In the genomic region with DNA sequence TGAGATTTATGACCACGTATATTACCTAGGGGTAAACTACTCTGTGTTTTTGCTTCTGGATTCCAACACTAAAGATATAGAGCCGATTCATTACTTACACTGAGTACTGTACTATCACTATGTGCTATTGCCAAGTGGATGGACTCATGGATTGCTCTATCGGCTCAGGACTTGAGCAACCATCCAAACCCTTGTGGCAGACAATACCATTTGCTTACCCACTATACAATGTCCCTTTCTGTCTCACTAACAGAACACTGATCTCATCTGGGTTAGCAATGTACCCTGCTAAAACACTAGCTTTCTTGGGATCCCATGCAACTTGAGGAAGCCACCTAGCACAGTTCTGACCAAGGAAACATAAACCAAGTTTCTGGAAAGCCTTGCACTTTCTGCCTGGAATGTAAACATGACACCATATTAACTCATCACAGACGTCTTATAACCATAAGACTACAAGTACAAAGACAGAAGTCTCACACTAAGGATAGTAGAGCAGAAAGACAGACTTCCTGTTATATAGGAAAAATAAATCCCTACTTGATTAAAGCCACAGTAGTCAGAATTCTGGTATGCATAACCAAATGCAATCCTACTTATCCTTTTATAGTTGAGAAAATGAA, we compare ENCODE assay signal across 15 cellular contexts. TPM values are rescaled to one million over a fixed set of nuclear protein-coding genes. Genes with fewer than 3 reads are reported as not detected.
A peak's percentile ranks its signal among the peaks of the same experiment; 100 is the strongest.
DNase-seq lines count a peak whose midpoint lies in the region; ATAC-seq and TF ChIP-seq lines count a peak whose summit lies in the region.
"Had no signal": no experiment of that assay in that cellular context is flagged by ENCODE, and none has a peak within 500 bp of the region (broad histone marks: within the 10 kb centered on the region; RNA-seq: fewer than 3 reads in every experiment).

No MANE protein-coding gene starts in this region.

- H3K4me1 ChIP-seq in foreskin keratinocyte (peaks cover 15% of the 10 kb centered on the region), subcutaneous abdominal adipose tissue (ENCODE audit: control insufficient read depth in 5 of 5, insufficient read depth in 5 of 5, low read length in 5 of 5) (peaks cover 0 to 25% (median 17%) of the 10 kb centered on the region in 5 donors), right cardiac atrium (ENCODE audit: control insufficient read depth, insufficient read depth, low read length) (no peaks in the 10 kb centered on the region)

- TF ChIP-seq CTCF in HFF-Myc (IDR thresholded peaks at IDR 0.05; ENCODE audit: low read depth, low read length, missing control alignments) = no peak
- TF ChIP-seq CTCF in astrocyte of the spinal cord (IDR thresholded peaks at IDR 0.05; ENCODE audit: low read depth, low read length) = no peak
- TF ChIP-seq CTCF in foreskin keratinocyte (conservative IDR thresholded peaks at IDR 0.05) = no peak

- DNase-seq in HFF-Myc (ENCODE audit: extremely low read depth, low read depth) (peak; percentile 22), astrocyte of the spinal cord (ENCODE audit: low read depth, low spot score) (peak; percentile 72), foreskin keratinocyte (peak; percentile 51 to 74), activated T-cell treated with anti-CD3 and anti-CD28 coated beads for 4 hours (no peak), right cardiac atrium (no peak), NCI-H774 (lab: John Stamatoyannopoulos, UW) (no peak)
- DNase-seq: activated T-cell treated with anti-CD3 and anti-CD28 coated beads, Interleukin-2, amount 50 U/mL, for 1 hour; amniotic stem cell; Calu3; effector CD8-positive, alpha-beta T cell; NCI-H1048; T-cell had no signal

- no peaks in the 10 kb centered on the region for H3K9me3 ChIP-seq in subcutaneous abdominal adipose tissue (ENCODE audit: control insufficient read depth in 5 of 5, low read length in 5 of 5)
- no peaks in the 10 kb centered on the region for H3K9me3 ChIP-seq in right cardiac atrium (ENCODE audit: control insufficient read depth, low read length)

- intact Hi-C loops in right cardiac atrium (cut with DNase I) = no loop called here

- H3K27me3 ChIP-seq in foreskin keratinocyte = no peaks in the 10 kb centered on the region
- H3K27me3 ChIP-seq in subcutaneous abdominal adipose tissue (ENCODE audit: control insufficient read depth in 5 of 5, insufficient read depth in 4 of 5, low read length in 5 of 5) = no peaks in the 10 kb centered on the region
- no peaks in the 10 kb centered on the region for H3K27me3 ChIP-seq in right cardiac atrium (ENCODE audit: control insufficient read depth, insufficient read depth)
- H3K27me3 ChIP-seq: hepatocyte had no signal

- H3K36me3 ChIP-seq in subcutaneous abdominal adipose tissue (ENCODE audit: control insufficient read depth in 5 of 5, insufficient read depth in 5 of 5, low read length in 5 of 5) = peaks cover 8 to 20% (median 17%) of the 10 kb centered on the region in 5 donors

- in situ Hi-C loops in astrocyte of the spinal cord (cut with HindIII; ENCODE audit: low sequenced_read_pairs) = no loop called here

- peak overlapping the region; percentile 13 for H3K27ac ChIP-seq in foreskin keratinocyte
- peak overlapping the region; percentile 42 for H3K27ac ChIP-seq in subcutaneous abdominal adipose tissue (ENCODE audit: low read depth, low read length)
- H3K27ac ChIP-seq in right cardiac atrium (ENCODE audit: low read length) = no peak overlapping the region
- H3K27ac ChIP-seq: hepatocyte had no signal

- 69% methylated on average over 4 of the region's 4 CpGs for whole genome bisulfite sequencing in right cardiac atrium

- peak overlapping the region in 1 of 5 donors; percentile 15 for H3K9ac ChIP-seq in subcutaneous abdominal adipose tissue (ENCODE audit: low read length in 5 of 5)

- no peak overlapping the region for H3K4me3 ChIP-seq in HFF-Myc (replicated peaks; ENCODE audit: low read depth, low read length)
- no peak overlapping the region for H3K4me3 ChIP-seq in astrocyte of the spinal cord (ENCODE audit: low read depth, low read length)
- H3K4me3 ChIP-seq in subcutaneous abdominal adipose tissue (ENCODE audit: low read depth in 1 of 5, low read length in 5 of 5) = no peak overlapping the region
- no peak overlapping the region for H3K4me3 ChIP-seq in right cardiac atrium (ENCODE audit: low read length)
- H3K4me3 ChIP-seq: hepatocyte had no signal

- ATAC-seq in foreskin keratinocyte (peak; percentile 43), HG02588 (IDR thresholded peaks at IDR 0.05; ENCODE audit: unreplicated experiment) (no peak), right cardiac atrium (no peak)
- ATAC-seq: T-cell had no signal

RNA-seq across cellular contexts. Expression of a gene that starts 38.6 kb away (rescaled TPM):
- total RNA-seq in foreskin keratinocyte = 61.6 and 69.3 TPM in 2 replicates
- 21.3 and 22.9 TPM in 2 replicates for polyA plus RNA-seq in foreskin keratinocyte
- total RNA-seq in right cardiac atrium = 10 to 100 TPM; 19.1 to 37.8 (median 21.7) TPM
- polyA plus RNA-seq in right cardiac atrium = 11.8 TPM

Comparison
In these comparisons a context has a peak if more than half of its experiments do, and no peak if none do; other contexts are left out.
1. DNase-seq: peak in HFF-Myc (single experiment), astrocyte of the spinal cord (single experiment) and foreskin keratinocyte (2 of 2); none in activated T-cell treated with anti-CD3 and anti-CD28 coated beads for 4 hours (single experiment), right cardiac atrium (0 of 3) and NCI-H774 (single experiment).